In genomic region chr13:29875646-29876045, GRCh38 we compare ENCODE assay signal across 2 cellular contexts.
TF ChIP-seq lines count a peak whose summit lies in the region.

No MANE protein-coding gene starts in this region.

TF ChIP-seq in GM23338, 12 proteins besides CTCF, POLR2A, EP300 and RAD21:
- TF ChIP-seq STAT1 (IDR thresholded peaks at IDR 0.05; ENCODE audit: unreplicated experiment), result no peak
- no peak for TF ChIP-seq CREB1 (CRISPR knock-in tag; IDR thresholded peaks at IDR 0.05; ENCODE audit: low read depth)
- no peak for TF ChIP-seq EZH2phosphoT487 (IDR thresholded peaks at IDR 0.05; ENCODE audit: unreplicated experiment)
- TF ChIP-seq ZNF462 (CRISPR knock-in tag; IDR thresholded peaks at IDR 0.05), result no peak
- TF ChIP-seq REST (IDR thresholded peaks at IDR 0.05; ENCODE audit: unreplicated experiment), result no peak
- TF ChIP-seq ETS1 (IDR thresholded peaks at IDR 0.05), result no peak
- no peak for TF ChIP-seq ZNF114 (CRISPR knock-in tag; IDR thresholded peaks at IDR 0.05)
- no peak for TF ChIP-seq NANOG (IDR thresholded peaks at IDR 0.05; ENCODE audit: borderline replicate concordance)
- no peak for TF ChIP-seq EZH2 (IDR thresholded peaks at IDR 0.05; ENCODE audit: low read depth, unreplicated experiment)
- TF ChIP-seq ZNF331 (CRISPR knock-in tag; IDR thresholded peaks at IDR 0.05; ENCODE audit: low read depth), result no peak
- TF ChIP-seq JUNB (IDR thresholded peaks at IDR 0.05; ENCODE audit: unreplicated experiment), result no peak
- no peak for TF ChIP-seq POLR2AphosphoS5 (IDR thresholded peaks at IDR 0.05; ENCODE audit: low read depth)

TF ChIP-seq in H1, 55 proteins besides CTCF, POLR2A, EP300 and RAD21:
- no peak for TF ChIP-seq RBBP5 (IDR thresholded peaks at IDR 0.05; ENCODE audit: borderline replicate concordance, low read depth, low read length)
- TF ChIP-seq KDM5A (IDR thresholded peaks at IDR 0.05; ENCODE audit: low read length), result no peak
- no peak for TF ChIP-seq EGR1 (IDR thresholded peaks at IDR 0.05; ENCODE audit: borderline replicate concordance, low read depth, low read length)
- TF ChIP-seq CBX8 (IDR thresholded peaks at IDR 0.05; ENCODE audit: borderline replicate concordance, low read depth, low read length), result no peak
